In genomic region chr16:17379121-17379571, GRCh38 we compare ENCODE assay signal across 9 cellular contexts.
DNase-seq lines count a peak whose midpoint lies in the region; ATAC-seq, FAIRE-seq and TF ChIP-seq lines count a peak whose summit lies in the region.
"Had no signal": no experiment of that assay in that cellular context is flagged by ENCODE, and none has a peak within 500 bp of the region (broad histone marks: within the 10 kb centered on the region; RNA-seq: fewer than 3 reads in every experiment).

No MANE protein-coding gene starts in this region.

- H3K4me1 Mint-ChIP-seq in activated T-helper 17 cell treated with anti-CD3 and anti-CD28 coated beads, Interleukin-2, amount 50 U/mL, for 72 hours: peaks cover 40% of the 10 kb centered on the region

- ATAC-seq in activated T-helper 17 cell treated with anti-CD3 and anti-CD28 coated beads, Interleukin-2, amount 50 U/mL, for 72 hours (replicated peaks): no peak
- ATAC-seq in gastrocnemius medialis (peak; percentile 59 to 73), GM21576 (IDR thresholded peaks at IDR 0.05; ENCODE audit: unreplicated experiment) (no peak)

- TF ChIP-seq CTCF in gastrocnemius medialis (IDR thresholded peaks at IDR 0.05 in 4 of 5, conservative IDR thresholded peaks at IDR 0.05 in 1 of 5): no peak

- H3K27me3 Mint-ChIP-seq in activated T-helper 17 cell treated with anti-CD3 and anti-CD28 coated beads, Interleukin-2, amount 50 U/mL, for 72 hours: no peaks in the 10 kb centered on the region

- TF ChIP-seq POLR2A in gastrocnemius medialis (IDR thresholded peaks at IDR 0.05): no peak

- H3K4me1 ChIP-seq in gastrocnemius medialis: peaks cover 25 to 26% of the 10 kb centered on the region in 2 donors

- intact Hi-C loops in gastrocnemius medialis (cut with DNase I; ENCODE audit: low total_unique reads): loop anchor here (2.0 kb wide), 1 partner anchor 156 kb away; no protein-coding TSS in a partner anchor

- H3K9me3 Mint-ChIP-seq in activated T-helper 17 cell treated with anti-CD3 and anti-CD28 coated beads, Interleukin-2, amount 50 U/mL, for 72 hours: no peaks in the 10 kb centered on the region

- H3K27me3 ChIP-seq in gastrocnemius medialis: no peaks in the 10 kb centered on the region

- H3K9me3 ChIP-seq in gastrocnemius medialis: no peaks in the 10 kb centered on the region

- H3K4me3 Mint-ChIP-seq in activated T-helper 17 cell treated with anti-CD3 and anti-CD28 coated beads, Interleukin-2, amount 50 U/mL, for 72 hours: no peak overlapping the region

- in situ Hi-C loops in gastrocnemius medialis (cut with MboI; ENCODE audit: low sequenced_read_pairs in 4 of 4) (no loop called here), G401 (cut with HindIII; ENCODE audit: low sequenced_read_pairs) (no loop called here)

- peak overlapping the region in 3 of 4 donors; percentile 24 to 60 (median 56) for H3K27ac ChIP-seq in gastrocnemius medialis

- H3K36me3 Mint-ChIP-seq in activated T-helper 17 cell treated with anti-CD3 and anti-CD28 coated beads, Interleukin-2, amount 50 U/mL, for 72 hours (ENCODE audit: low read depth): no peaks in the 10 kb centered on the region

- H3K4me3 ChIP-seq in gastrocnemius medialis: no peak overlapping the region

- peak overlapping the region; percentile 36 for H3K27ac Mint-ChIP-seq in activated T-helper 17 cell treated with anti-CD3 and anti-CD28 coated beads, Interleukin-2, amount 50 U/mL, for 72 hours

- no peaks in the 10 kb centered on the region for H3K36me3 ChIP-seq in gastrocnemius medialis

- FAIRE-seq in HTR-8/SVneo (lab: Jason Lieb, UNC): no peak

- peak; percentile 82 for DNase-seq in GM03348 (ENCODE audit: low spot score)
- peak; percentile 31 for DNase-seq in hepatic stellate cell (ENCODE audit: low spot score)
- DNase-seq in gastrocnemius medialis: no peak
- no peak for DNase-seq in G401 (ENCODE audit: low spot score)
- no peak for DNase-seq in T-helper 9 cell
- no peak for DNase-seq in HTR-8/SVneo (ENCODE audit: insufficient read length, low spot score)
- DNase-seq: Calu3 had no signal

Comparison
In these comparisons a context has a peak if more than half of its experiments do, and no peak if none do; other contexts are left out.
1. DNase-seq: peak in GM03348 (single experiment) and hepatic stellate cell (single experiment); none in gastrocnemius medialis (0 of 2), G401 (single experiment), T-helper 9 cell (single experiment) and HTR-8/SVneo (single experiment).
2. ATAC-seq: peak in gastrocnemius medialis (2 of 2); none in activated T-helper 17 cell treated with anti-CD3 and anti-CD28 coated beads, Interleukin-2, amount 50 U/mL, for 72 hours (single experiment) and GM21576 (single experiment).